18 cellular contexts compared by ENCODE assay signal in the genomic region with DNA sequence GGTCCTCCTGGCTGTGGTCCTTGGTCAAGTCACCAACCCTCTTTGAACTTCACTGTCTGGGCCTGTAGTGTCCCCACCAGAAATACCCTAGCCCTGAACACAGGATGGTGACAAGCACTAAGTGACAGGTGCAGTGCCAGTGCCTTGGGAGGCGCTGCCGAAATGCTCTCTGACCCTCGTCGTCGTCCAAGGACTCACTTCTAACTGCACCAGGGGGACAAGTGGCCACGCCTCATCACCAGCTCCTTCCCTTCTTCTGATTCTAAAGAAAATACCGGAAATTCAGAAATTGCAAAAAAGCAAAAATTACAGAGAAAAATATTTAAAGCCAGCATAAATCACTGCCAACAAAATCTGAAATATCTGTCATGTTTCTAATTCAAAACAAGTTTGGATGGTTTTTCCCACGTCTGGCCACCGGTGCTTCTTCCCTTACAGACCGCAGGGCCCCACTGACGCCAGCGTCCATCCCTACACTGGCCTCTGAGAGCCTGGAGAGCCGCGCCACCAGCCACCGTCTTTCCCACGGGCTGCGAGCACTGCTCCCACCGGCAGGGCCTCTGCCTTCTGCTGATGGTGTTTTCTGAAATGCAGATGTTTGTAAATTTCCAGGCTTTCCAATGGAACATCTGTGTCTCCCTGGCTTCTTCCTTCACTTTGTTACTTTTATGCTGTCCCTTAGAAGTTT. TPM values are rescaled to one million over a fixed set of nuclear protein-coding genes. Genes with fewer than 3 reads are reported as not detected.
DNase-seq lines count a peak whose midpoint lies in the region; ATAC-seq and TF ChIP-seq lines count a peak whose summit lies in the region.
"Had no signal": no experiment of that assay in that cellular context is flagged by ENCODE, and none has a peak within 500 bp of the region (broad histone marks: within the 10 kb centered on the region; RNA-seq: fewer than 3 reads in every experiment).

No MANE protein-coding gene starts in this region.

- H3K27ac ChIP-seq in right atrium auricular region, result no peak overlapping the region
- H3K27ac ChIP-seq in endodermal cell (ENCODE audit: low read depth, low read length), result no peak overlapping the region
- H3K27ac ChIP-seq: RWPE1, upper lobe of right lung had no signal

- peak; percentile 25 for ATAC-seq in left ventricle myocardium superior
- ATAC-seq: activated T-helper 17 cell treated with anti-CD3 and anti-CD28 coated beads, Interleukin-2, amount 50 U/mL, for 72 hours; naive thymus-derived CD4-positive, alpha-beta T cell; stimulated activated naive CD8-positive, alpha-beta T cell treated with anti-CD3 and anti-CD28 coated beads, Interleukin-15, Interleukin-2, amounts not matched to agents 100 U/mL and 50 U/mL, for 24 hours; upper lobe of right lung had no signal

- H3K36me3 Mint-ChIP-seq in endodermal cell (ENCODE audit: low read depth) (no peaks in the 10 kb centered on the region), mesothelial cell of epicardium (no peaks in the 10 kb centered on the region)
- H3K36me3 Mint-ChIP-seq: naive thymus-derived CD4-positive, alpha-beta T cell had no signal

- no peaks in the 10 kb centered on the region for H3K9me3 Mint-ChIP-seq in endodermal cell
- H3K9me3 Mint-ChIP-seq in mesothelial cell of epicardium, result no peaks in the 10 kb centered on the region
- H3K9me3 Mint-ChIP-seq: activated T-helper 17 cell treated with anti-CD3 and anti-CD28 coated beads, Interleukin-2, amount 50 U/mL, for 72 hours; central memory CD8-positive, alpha-beta T cell; naive thymus-derived CD4-positive, alpha-beta T cell had no signal

- H3K36me3 ChIP-seq in right atrium auricular region, result no peaks in the 10 kb centered on the region
- no peaks in the 10 kb centered on the region for H3K36me3 ChIP-seq in endodermal cell (ENCODE audit: control insufficient read depth, insufficient read depth, low read length)
- H3K36me3 ChIP-seq: upper lobe of right lung had no signal

- H3K27ac Mint-ChIP-seq in endodermal cell (no peak overlapping the region), mesothelial cell of epicardium (peak overlapping the region; percentile 50)
- H3K27ac Mint-ChIP-seq: activated T-helper 17 cell treated with anti-CD3 and anti-CD28 coated beads, Interleukin-2, amount 50 U/mL, for 72 hours; naive thymus-derived CD4-positive, alpha-beta T cell had no signal

- TF ChIP-seq CTCF in right atrium auricular region (IDR thresholded peaks at IDR 0.05), result no peak
- no peak for TF ChIP-seq CTCF in endodermal cell (conservative IDR thresholded peaks at IDR 0.05)
- no peak for TF ChIP-seq CTCF in mesothelial cell of epicardium (IDR thresholded peaks at IDR 0.05; ENCODE audit: unreplicated experiment)

- H3K27me3 Mint-ChIP-seq in endodermal cell (ENCODE audit: insufficient read depth), result peaks cover 1% of the 10 kb centered on the region
- H3K27me3 Mint-ChIP-seq in mesothelial cell of epicardium (ENCODE audit: low read depth), result no peaks in the 10 kb centered on the region
- H3K27me3 Mint-ChIP-seq: activated T-helper 17 cell treated with anti-CD3 and anti-CD28 coated beads, Interleukin-2, amount 50 U/mL, for 72 hours; naive thymus-derived CD4-positive, alpha-beta T cell had no signal

- no peaks in the 10 kb centered on the region for H3K9me3 ChIP-seq in right atrium auricular region
- no peaks in the 10 kb centered on the region for H3K9me3 ChIP-seq in endodermal cell (ENCODE audit: control insufficient read depth, low read length)
- H3K9me3 ChIP-seq: upper lobe of right lung had no signal

- DNase-seq in left ventricle myocardium superior, result peak; percentile 37
- no peak for DNase-seq in right atrium auricular region (ENCODE audit: low spot score)
- DNase-seq in endodermal cell, result peak; percentile 41
- DNase-seq in mesothelial cell of epicardium (ENCODE audit: low spot score in 2 of 2, unreplicated experiment in 2 of 2), result no peak
- DNase-seq in COLO668 (lab: John Stamatoyannopoulos, UW; ENCODE audit: unreplicated experiment), result no peak
- DNase-seq in NCI-H1105 treated with DMSO at 0.1 percent for 48 hours (lab: John Stamatoyannopoulos, UW), result no peak
- DNase-seq in SKM-1 (lab: John Stamatoyannopoulos, UW; ENCODE audit: unreplicated experiment), result no peak
- no peak for DNase-seq in KG1 (lab: John Stamatoyannopoulos, UW)
- DNase-seq: EL; NCI-H1417 treated with DMSO at 0.1 percent for 48 hours; NCI-H2227 treated with DMSO at 0.1 percent for 48 hours; stimulated activated CD4-positive, alpha-beta T cell treated with anti-CD3 and anti-CD28 coated beads, Interleukin-15, amount 100 ng/mL, for 24 hours had no signal

- H3K4me3 ChIP-seq in right atrium auricular region (no peak overlapping the region), endodermal cell (ENCODE audit: low read length) (no peak overlapping the region)
- H3K4me3 ChIP-seq: upper lobe of right lung had no signal

- no peaks in the 10 kb centered on the region for H3K27me3 ChIP-seq in right atrium auricular region
- no peaks in the 10 kb centered on the region for H3K27me3 ChIP-seq in endodermal cell (ENCODE audit: control insufficient read depth, insufficient read depth, low read length, poor library complexity, severe bottlenecking)

- WGBS in endodermal cell (ENCODE audit: insufficient coverage in 1 of 2, insufficient read length in 1 of 2), 2 experiments, result 85% methylated on average over 10 to 18 of the region's 18 CpGs

- no peaks in the 10 kb centered on the region for H3K4me1 Mint-ChIP-seq in endodermal cell
- H3K4me1 Mint-ChIP-seq in mesothelial cell of epicardium, result peaks cover 6% of the 10 kb centered on the region

- H3K4me3 Mint-ChIP-seq in endodermal cell (no peak overlapping the region), mesothelial cell of epicardium (no peak overlapping the region)
- H3K4me3 Mint-ChIP-seq: activated T-helper 17 cell treated with anti-CD3 and anti-CD28 coated beads, Interleukin-2, amount 50 U/mL, for 72 hours; central memory CD8-positive, alpha-beta T cell; naive thymus-derived CD4-positive, alpha-beta T cell had no signal

- intact Hi-C loops in left ventricle myocardium superior (cut with micrococcal nuclease), result no loop called here

- H3K4me1 ChIP-seq in right atrium auricular region (no peaks in the 10 kb centered on the region), endodermal cell (ENCODE audit: control insufficient read depth, insufficient read depth, low read length) (no peaks in the 10 kb centered on the region)
- H3K4me1 ChIP-seq: upper lobe of right lung had no signal

- H3K9ac ChIP-seq in endodermal cell (ENCODE audit: extremely low read depth, low read length, poor library complexity, severe bottlenecking), result no peak overlapping the region

RNA-seq across cellular contexts. Expression of a gene that starts 37.4 kb away (rescaled TPM):
- total RNA-seq in left ventricle myocardium superior, result 177 TPM
- 100 to 1,000 TPM in 1 of 2 donors, 10 to 100 TPM in 1; 77.4 to 103 TPM for total RNA-seq in right atrium auricular region
- 10 to 100 TPM; 37.8 to 69.7 TPM for total RNA-seq in endodermal cell
- 55.9 TPM for polyA plus RNA-seq in endodermal cell (2013, experiment 1 of 2)
- polyA plus RNA-seq in endodermal cell (2013, experiment 2 of 2), result 56.9 TPM
- 86.1 to 89.7 TPM (median 88.0 TPM) in 3 replicates for total RNA-seq in mesothelial cell of epicardium

Comparison
In these comparisons a context has a peak if more than half of its experiments do, and no peak if none do; other contexts are left out.
1. DNase-seq: peak in left ventricle myocardium superior (single experiment) and endodermal cell (single experiment); none in right atrium auricular region (single experiment), mesothelial cell of epicardium (0 of 2), COLO668 (single experiment), NCI-H1105 treated with DMSO at 0.1 percent for 48 hours (single experiment), SKM-1 (single experiment) and KG1 (single experiment).